In genomic region chr12:43758728-43759563, GRCh38 we compare ENCODE assay signal across 8 cellular contexts. TPM values are rescaled to one million over a fixed set of nuclear protein-coding genes. Genes with fewer than 3 reads are reported as not detected.
DNase-seq lines count a peak whose midpoint lies in the region; ATAC-seq and TF ChIP-seq lines count a peak whose summit lies in the region.

TSS of gene IRAK4 (plus strand) at chr12:43758951. CDS start at chr12:43768112, 9,161 bp downstream.
TSS of gene PUS7L (minus strand) at chr12:43758790. CDS start at chr12:43755245, 3,545 bp downstream.

- H3K27ac ChIP-seq in Peyer's patch = peak within 1 kb of the TSS; percentile 85 to 94 (median 92)
- peak within 1 kb of the TSS; percentile 53 for H3K27ac ChIP-seq in muscle layer of colon (ENCODE audit: low read depth, low read length)

- H3K9me3 ChIP-seq in Peyer's patch (no peaks in the 10 kb centered on the region), muscle layer of colon (ENCODE audit: low read length) (no peaks in the 10 kb centered on the region)

- DNase-seq in DMS79 (lab: John Stamatoyannopoulos, UW) (peak; percentile 96), KG1 (lab: John Stamatoyannopoulos, UW) (peak; percentile 89), Peyer's patch (peak; percentile 94 to 98 (median 96))
- peak; percentile 94 to 96 for DNase-seq in activated T-cell treated with anti-CD3 and anti-CD28 coated beads, Interleukin-2, amount 50 U/mL, for 48 hours
- DNase-seq in stimulated activated CD8-positive, alpha-beta memory T cell treated with anti-CD3 and anti-CD28 coated beads, Interleukin-7, amount 100 ng/mL, for 4 hours (ENCODE audit: low read depth in 2 of 2) = peak; percentile 92 to 94

- H3K36me3 ChIP-seq in Peyer's patch = peaks cover 0 to 7% (median 0%) of the 10 kb centered on the region in 3 donors
- H3K36me3 ChIP-seq in muscle layer of colon (ENCODE audit: insufficient read depth, low read length) = no peaks in the 10 kb centered on the region

- peak; percentile 88 to 90 for TF ChIP-seq POLR2A in Peyer's patch (IDR thresholded peaks at IDR 0.05)

- ATAC-seq in GM21723 (IDR thresholded peaks at IDR 0.05; ENCODE audit: unreplicated experiment) = peak; percentile 96
- ATAC-seq in esophagus mucosa = peak; percentile 98

- TF ChIP-seq CTCF in Peyer's patch (IDR thresholded peaks at IDR 0.05) = peak; percentile 25 to 61 (median 46)

- H3K4me3 ChIP-seq in Peyer's patch (peak within 1 kb of the TSS; percentile 68 to 71 (median 70)), muscle layer of colon (ENCODE audit: low read depth in 1 of 2, low read length in 2 of 2) (peak within 1 kb of the TSS; percentile 75 to 99)

- H3K27me3 ChIP-seq in Peyer's patch (no peaks in the 10 kb centered on the region), muscle layer of colon (ENCODE audit: control insufficient read depth in 1 of 2, insufficient read depth in 2 of 2, low read length in 2 of 2) (no peaks in the 10 kb centered on the region)

- H3K4me1 ChIP-seq in Peyer's patch (peaks cover 4 to 33% (median 19%) of the 10 kb centered on the region in 4 donors), muscle layer of colon (ENCODE audit: insufficient read depth, low read length) (peaks cover 20% of the 10 kb centered on the region)

- peak within 1 kb of the TSS; percentile 92 for H3K9ac ChIP-seq in muscle layer of colon (ENCODE audit: low read length)

RNA-seq across cellular contexts. Expression of gene IRAK4, which starts in this region (rescaled TPM):
- total RNA-seq in Peyer's patch (10 to 100 TPM; 28.9 to 49.5 (median 41.3) TPM), esophagus mucosa (15.1 TPM)

RNA-seq across cellular contexts. Expression of gene PUS7L, which starts in this region (rescaled TPM):
- total RNA-seq in Peyer's patch (10 to 100 TPM in 2 of 4 donors, 1 to 10 TPM in 2; 5.4 to 22.3 (median 9.9) TPM), esophagus mucosa (12.2 TPM)

Comparison
In these comparisons a context has a peak if more than half of its experiments do, and no peak if none do; other contexts are left out.
1. Peak in every context shown above with its lines: DNase-seq, ATAC-seq, H3K4me3 ChIP-seq and H3K27ac ChIP-seq.